Comparison of ENCODE assay signal across 22 cellular contexts in the genomic region with DNA sequence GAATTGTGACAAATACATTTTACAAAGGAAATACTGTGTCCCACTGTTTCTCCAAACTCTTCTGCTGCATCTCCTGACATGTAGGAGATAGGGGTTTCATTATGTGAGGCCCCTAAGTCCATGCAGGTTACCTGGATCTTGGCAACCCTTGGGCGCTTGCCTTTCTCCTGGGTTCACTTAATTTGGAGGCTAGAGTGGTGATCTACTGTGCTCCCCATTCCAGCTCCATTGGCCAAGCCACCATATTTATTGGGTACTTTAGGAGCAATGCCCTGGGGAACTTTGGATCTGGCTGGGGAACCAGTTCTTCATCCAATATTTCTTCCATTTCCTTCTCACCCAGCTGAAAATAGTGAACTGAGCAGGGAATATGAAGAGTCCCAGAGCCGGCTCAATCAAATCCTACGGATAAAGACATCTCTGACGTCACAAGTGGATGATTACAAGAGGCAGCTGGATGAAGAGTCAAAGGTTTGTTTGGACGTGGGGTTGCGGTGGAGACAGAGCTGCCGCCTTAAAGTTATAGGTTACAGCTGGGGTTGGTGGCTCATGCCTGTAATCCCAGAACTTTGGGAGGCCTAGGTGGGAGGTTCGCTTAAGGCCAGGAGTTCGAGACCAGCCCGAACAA. TPM values are rescaled to one million over a fixed set of nuclear protein-coding genes. Genes with fewer than 3 reads are reported as not detected.
"Had no signal": no experiment of that assay in that cellular context is flagged by ENCODE, and none has a peak within 500 bp of the region (broad histone marks: within the 10 kb centered on the region; RNA-seq: fewer than 3 reads in every experiment).

No MANE protein-coding gene starts in this region.

- H3K36me3 Mint-ChIP-seq: activated CD4-positive, alpha-beta memory T cell treated with anti-CD3 and anti-CD28 coated beads for 36 hours; activated naive CD4-positive, alpha-beta T cell treated with anti-CD3 and anti-CD28 coated beads, Interleukin-2, amount 50 U/mL, for 72 hours had no signal

- ATAC-seq: activated CD4-positive, alpha-beta T cell treated with anti-CD3 and anti-CD28 coated beads for 36 hours; activated naive CD4-positive, alpha-beta T cell treated with anti-CD3 and anti-CD28 coated beads, Interleukin-2, amount 50 U/mL, for 72 hours; right cardiac atrium had no signal

- H3K4me1 ChIP-seq: esophagus muscularis mucosa, prostate gland had no signal

- H3K27ac Mint-ChIP-seq: activated CD4-positive, alpha-beta memory T cell treated with anti-CD3 and anti-CD28 coated beads for 36 hours; activated CD4-positive, alpha-beta T cell treated with anti-CD3 and anti-CD28 coated beads for 36 hours; activated naive CD4-positive, alpha-beta T cell treated with anti-CD3 and anti-CD28 coated beads, Interleukin-2, amount 50 U/mL, for 72 hours had no signal

- H3K4me3 ChIP-seq: coronary artery, esophagus muscularis mucosa, prostate gland, skin epidermis had no signal

- FAIRE-seq: kidney had no signal

- H3K9me3 ChIP-seq: esophagus muscularis mucosa, prostate gland had no signal

- H3K27ac ChIP-seq: coronary artery, esophagus muscularis mucosa, prostate gland, skin epidermis had no signal

- H3K36me3 ChIP-seq: esophagus muscularis mucosa, prostate gland had no signal

- H3K27me3 ChIP-seq: esophagus muscularis mucosa had no signal

- H3K27me3 Mint-ChIP-seq: activated CD4-positive, alpha-beta memory T cell treated with anti-CD3 and anti-CD28 coated beads for 36 hours; activated CD4-positive, alpha-beta T cell treated with anti-CD3 and anti-CD28 coated beads for 36 hours had no signal

- H3K4me1 Mint-ChIP-seq: activated CD4-positive, alpha-beta T cell treated with anti-CD3 and anti-CD28 coated beads for 36 hours had no signal

- H3K4me3 Mint-ChIP-seq: activated CD4-positive, alpha-beta memory T cell treated with anti-CD3 and anti-CD28 coated beads for 36 hours; activated CD4-positive, alpha-beta T cell treated with anti-CD3 and anti-CD28 coated beads for 36 hours had no signal

- H3K9me3 Mint-ChIP-seq: activated CD4-positive, alpha-beta memory T cell treated with anti-CD3 and anti-CD28 coated beads for 36 hours; activated naive CD4-positive, alpha-beta T cell treated with anti-CD3 and anti-CD28 coated beads, Interleukin-2, amount 50 U/mL, for 72 hours had no signal

- DNase-seq: activated CD4-positive, alpha-beta memory T cell treated with anti-CD3 and anti-CD28 coated beads for 36 hours; activated CD4-positive, alpha-beta T cell treated with anti-CD3 and anti-CD28 coated beads for 36 hours; activated effector memory CD4-positive, alpha-beta T cell treated with anti-CD3 and anti-CD28 coated beads, Interleukin-2, amount 50 U/mL, for 16 hours; activated T-cell treated with anti-CD3 and anti-CD28 coated beads, Interleukin-2, amount 50 U/mL, for 48 hours; caudate nucleus; foreskin fibroblast; hypothalamus; kidney; right cardiac atrium; stimulated activated CD4-positive, alpha-beta T cell treated with anti-CD3 and anti-CD28 coated beads, Interleukin-4, amount 100 ng/mL, for 4 hours; stimulated activated CD8-positive, alpha-beta memory T cell treated with anti-CD3 and anti-CD28 coated beads, Interleukin-4, amount 100 ng/mL, for 48 hours; stimulated activated naive CD4-positive, alpha-beta T cell treated with Interleukin-2 at 50 U/mL for 16 hours; trophoblast cell had no signal

RNA-seq across cellular contexts. Expression of a gene that starts 18.5 kb away (rescaled TPM):
- total RNA-seq: activated CD4-positive, alpha-beta memory T cell treated with anti-CD3 and anti-CD28 coated beads for 36 hours; activated CD4-positive, alpha-beta T cell treated with anti-CD3 and anti-CD28 coated beads for 36 hours; esophagus muscularis mucosa; kidney; lower leg skin; mesenteric fat pad; omental fat pad; right cardiac atrium had no signal
- polyA plus RNA-seq: neural cell, right cardiac atrium had no signal
